Comparison of ENCODE assay signal across 8 cellular contexts in genomic region chr19:15418588-15419412, GRCh38.
DNase-seq lines count a peak whose midpoint lies in the region; ATAC-seq and FAIRE-seq lines count a peak whose summit lies in the region.

Gene AKAP8L, minus strand, starts transcription at chr19:15418988. Its CDS starts 65 bp downstream, at chr19:15418923.

- peaks cover 43 to 83% (median 53%) of the 10 kb centered on the region in 11 experiments; a peak in 21 of 22 replicates for H4K20me1 ChIP-seq in BLaER1 treated with 17β-estradiol and CSF1 and Interleukin-3, amounts not matched to agents 10 nM and 100 nM

- peak within 1 kb of the TSS; percentile 84 to 96 (median 91) for H3K27ac ChIP-seq in BLaER1 treated with 17β-estradiol and CSF1 and Interleukin-3, amounts not matched to agents 10 nM and 100 nM

- H3K9ac ChIP-seq in BLaER1 treated with 17β-estradiol and CSF1 and Interleukin-3, amounts not matched to agents 10 nM and 100 nM: peak within 1 kb of the TSS; percentile 90 to 98 (median 93)

- peaks cover 40 to 68% (median 56%) of the 10 kb centered on the region in 10 experiments for H3K4me1 ChIP-seq in BLaER1 treated with 17β-estradiol and CSF1 and Interleukin-3, amounts not matched to agents 10 nM and 100 nM

- peak within 1 kb of the TSS; percentile 89 to 99 (median 93) for H3K4me2 ChIP-seq in BLaER1 treated with 17β-estradiol and CSF1 and Interleukin-3, amounts not matched to agents 10 nM and 100 nM

- DNase-seq in GM19240 (ENCODE audit: insufficient read length, low spot score): peak; percentile 99
- DNase-seq in NCI-H526 (lab: John Stamatoyannopoulos, UW): peak; percentile 98
- peak; percentile 99 for DNase-seq in activated CD4-positive, alpha-beta T cell treated with anti-CD3 and anti-CD28 coated beads for 48 hours
- peak; percentile 100 for DNase-seq in kidney glomerular epithelial cell (lab: John Stamatoyannopoulos, UW)
- peak; percentile 91 to 96 for DNase-seq in stimulated activated CD4-positive, alpha-beta T cell treated with anti-CD3 and anti-CD28 coated beads, Interleukin-1b, Interleukin-23, amount 100 ng/mL, for 1 hour (ENCODE audit: low read depth in 2 of 2)

- H3K4me3 ChIP-seq in BLaER1 treated with 17β-estradiol and CSF1 and Interleukin-3, amounts not matched to agents 10 nM and 100 nM: peak within 1 kb of the TSS; percentile 80 to 99 (median 93)

- peak; percentile 94 for ATAC-seq in HG03460 (IDR thresholded peaks at IDR 0.05; ENCODE audit: unreplicated experiment)

- peaks cover 25 to 76% (median 64%) of the 10 kb centered on the region in 11 experiments for H3K36me3 ChIP-seq in BLaER1 treated with 17β-estradiol and CSF1 and Interleukin-3, amounts not matched to agents 10 nM and 100 nM

- no peaks in the 10 kb centered on the region for H3K27me3 ChIP-seq in BLaER1 treated with 17β-estradiol and CSF1 and Interleukin-3, amounts not matched to agents 10 nM and 100 nM

- peak; percentile 84 for FAIRE-seq in colon (lab: Jason Lieb, UNC)

- peaks cover 8 to 10% (median 9%) of the 10 kb centered on the region in 11 experiments for H3K9me3 ChIP-seq in BLaER1 treated with 17β-estradiol and CSF1 and Interleukin-3, amounts not matched to agents 10 nM and 100 nM (replicated peaks in 1 of 11)

Comparison
In these comparisons a context has a peak if more than half of its experiments do, and no peak if none do; other contexts are left out.
1. Peak in every context shown above with its lines: DNase-seq, ATAC-seq, H3K4me3 ChIP-seq and H3K27ac ChIP-seq.